ENCODE assay signal across 20 cellular contexts in genomic region chr7:71563276-71563675, GRCh38.
"Had no signal": no experiment of that assay in that cellular context is flagged by ENCODE, and none has a peak within 500 bp of the region (broad histone marks: within the 10 kb centered on the region; RNA-seq: fewer than 3 reads in every experiment).

No MANE protein-coding gene starts in this region.

- H3K4me1 Mint-ChIP-seq: immature natural killer cell; naive thymus-derived CD4-positive, alpha-beta T cell; stimulated activated naive B cell treated with anti-CD40 and anti-IgM and Interleukin-4, amounts not matched to agents 10 μg/mL and 1 μg/mL and 100 μg/mL, for 72 hours had no signal

- DNase-seq: effector CD4-positive, alpha-beta T cell; hypothalamus; immature natural killer cell; kidney glomerular epithelial cell; left colon; left ventricle myocardium inferior; mammary epithelial cell; mesendoderm; midbrain; naive thymus-derived CD4-positive, alpha-beta T cell; right lobe of liver; small intestine; stimulated activated CD4-positive, alpha-beta T cell treated with anti-CD3 and anti-CD28 coated beads, Interleukin-15, amount 100 ng/mL, for 24 hours; stimulated activated CD4-positive, alpha-beta T cell treated with anti-CD3 and anti-CD28 coated beads, Interleukin-2, amount 100 ng/mL, for 48 hours; stimulated activated naive B cell treated with anti-CD40 and anti-IgM and Interleukin-4, amounts not matched to agents 10 μg/mL and 1 μg/mL and 100 μg/mL, for 72 hours; upper lobe of left lung had no signal

- H3K36me3 Mint-ChIP-seq: immature natural killer cell; naive thymus-derived CD4-positive, alpha-beta T cell; stimulated activated naive B cell treated with anti-CD40 and anti-IgM and Interleukin-4, amounts not matched to agents 10 μg/mL and 1 μg/mL and 100 μg/mL, for 72 hours had no signal

- H3K4me3 Mint-ChIP-seq: immature natural killer cell; naive thymus-derived CD4-positive, alpha-beta T cell; nephron; neural progenitor cell; stimulated activated naive B cell treated with anti-CD40 and anti-IgM and Interleukin-4, amounts not matched to agents 10 μg/mL and 1 μg/mL and 100 μg/mL, for 72 hours; stimulated activated naive CD8-positive, alpha-beta T cell treated with anti-CD3 and anti-CD28 coated beads, Interleukin-15, Interleukin-2, amounts not matched to agents 100 ng/mL and 50 ng/mL, for 24 hours had no signal

- H3K27me3 Mint-ChIP-seq: progenitor cell of endocrine pancreas; stimulated activated naive B cell treated with anti-CD40 and anti-IgM and Interleukin-4, amounts not matched to agents 10 μg/mL and 1 μg/mL and 100 μg/mL, for 72 hours; stimulated activated naive CD8-positive, alpha-beta T cell treated with anti-CD3 and anti-CD28 coated beads, Interleukin-15, Interleukin-2, amounts not matched to agents 100 ng/mL and 50 ng/mL, for 24 hours had no signal

- H3K27ac Mint-ChIP-seq: immature natural killer cell; naive thymus-derived CD4-positive, alpha-beta T cell; nephron; progenitor cell of endocrine pancreas; stimulated activated naive B cell treated with anti-CD40 and anti-IgM and Interleukin-4, amounts not matched to agents 10 μg/mL and 1 μg/mL and 100 μg/mL, for 72 hours; stimulated activated naive CD8-positive, alpha-beta T cell treated with anti-CD3 and anti-CD28 coated beads, Interleukin-15, Interleukin-2, amounts not matched to agents 100 ng/mL and 50 ng/mL, for 24 hours had no signal
